ENCODE assay signal across 12 cellular contexts in the genomic region with DNA sequence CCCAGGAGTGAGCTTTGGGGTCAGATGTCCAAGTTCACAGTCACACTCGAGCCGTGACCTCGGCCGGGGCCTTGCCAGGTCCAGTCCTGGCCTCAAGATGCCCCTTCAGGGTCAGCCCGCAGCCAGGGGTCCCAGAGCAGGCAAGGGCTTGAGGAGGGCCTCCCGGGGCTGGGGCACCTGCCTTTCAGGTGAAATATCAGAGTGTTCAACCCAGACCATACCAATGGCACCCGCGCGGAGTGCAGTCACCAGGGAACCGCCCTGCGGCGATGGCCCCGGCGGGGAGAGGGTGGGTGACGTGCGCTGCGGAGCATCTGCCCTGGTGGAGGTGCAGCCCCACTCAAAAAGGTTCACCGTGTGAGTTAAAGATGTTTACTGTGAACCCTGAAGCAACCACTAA. TPM values are rescaled to one million over a fixed set of nuclear protein-coding genes. Genes with fewer than 3 reads are reported as not detected.
DNase-seq lines count a peak whose midpoint lies in the region; ATAC-seq and TF ChIP-seq lines count a peak whose summit lies in the region.
"Had no signal": no experiment of that assay in that cellular context is flagged by ENCODE, and none has a peak within 500 bp of the region (broad histone marks: within the 10 kb centered on the region; RNA-seq: fewer than 3 reads in every experiment).

No MANE protein-coding gene starts in this region.

- H3K27me3 ChIP-seq in HCT116 (ENCODE audit: insufficient read depth, low read length), result no peaks in the 10 kb centered on the region
- peaks cover 0 to 21% (median 11%) of the 10 kb centered on the region in 3 donors for H3K27me3 ChIP-seq in gastrocnemius medialis
- no peaks in the 10 kb centered on the region for H3K27me3 ChIP-seq in effector memory CD4-positive, alpha-beta T cell (replicated peaks; ENCODE audit: control insufficient read depth, insufficient read depth, low read length, poor library complexity, severe bottlenecking)
- H3K27me3 ChIP-seq in ascending aorta, result no peaks in the 10 kb centered on the region

- DNase-seq in HCT116 (ENCODE audit: low read depth, low spot score) (no peak), SK-N-MC (ENCODE audit: low read depth, low spot score) (no peak), glutamatergic neuron (no peak), gastrocnemius medialis (no peak), NCI-H524 treated with DMSO at 0.1 percent for 48 hours (lab: John Stamatoyannopoulos, UW) (no peak), ascending aorta (ENCODE audit: low spot score in 2 of 2) (no peak)
- DNase-seq in effector memory CD4-positive, alpha-beta T cell, result no peak
- DNase-seq: activated CD4-positive, alpha-beta T cell treated with anti-CD3 and anti-CD28 coated beads, Interleukin-2, amount 50 U/mL, for 1 hour had no signal

- TF ChIP-seq RAD21 in HCT116 (IDR thresholded peaks at IDR 0.05; ENCODE audit: low read depth), result no peak

- H3K36me3 Mint-ChIP-seq in glutamatergic neuron (ENCODE audit: unreplicated experiment), result peaks cover 6% of the 10 kb centered on the region

- H3K4me1 ChIP-seq in HCT116 (ENCODE audit: control insufficient read depth in 1 of 2, insufficient read depth in 2 of 2, low read length in 2 of 2), result peaks cover 8 to 23% of the 10 kb centered on the region in 2 experiments
- peaks cover 0 to 6% of the 10 kb centered on the region in 2 donors for H3K4me1 ChIP-seq in gastrocnemius medialis
- peaks cover 7% of the 10 kb centered on the region for H3K4me1 ChIP-seq in effector memory CD4-positive, alpha-beta T cell (ENCODE audit: control insufficient read depth, insufficient read depth, low read length, poor library complexity, severe bottlenecking)
- no peaks in the 10 kb centered on the region for H3K4me1 ChIP-seq in ascending aorta

- TF ChIP-seq POLR2A in HCT116 (IDR thresholded peaks at IDR 0.05; ENCODE audit: borderline replicate concordance, extremely low read depth, insufficient read depth, insufficient read length) (no peak), gastrocnemius medialis (IDR thresholded peaks at IDR 0.05) (no peak)

- intact Hi-C loops in HCT116 (cut with micrococcal nuclease), result no loop called here
- intact Hi-C loops in gastrocnemius medialis (cut with DNase I; ENCODE audit: low total_unique reads), result no loop called here
- intact Hi-C loops in ascending aorta (cut with DNase I), result no loop called here

- POLR2A ChIA-PET in HCT116 (lab: Charles Lee), result no interaction called here

- no peaks in the 10 kb centered on the region for H4K20me1 ChIP-seq in HCT116 (ENCODE audit: insufficient read depth)

- H3K27ac Mint-ChIP-seq in glutamatergic neuron (ENCODE audit: unreplicated experiment), result peak overlapping the region; percentile 5
- H3K27ac Mint-ChIP-seq: activated T-helper 17 cell treated with anti-CD3 and anti-CD28 coated beads, Interleukin-2, amount 50 U/mL, for 72 hours; T-helper 2 cell treated with Interferon-gamma antibody and Interleukin-4, amounts not matched to agents 5 μg/mL and 100 μg/mL, for 36 hours had no signal

- H3K9me2 ChIP-seq in HCT116 (ENCODE audit: insufficient read depth), result no peaks in the 10 kb centered on the region

- peaks cover 8% of the 10 kb centered on the region for H3K4me1 Mint-ChIP-seq in glutamatergic neuron (ENCODE audit: low read depth, unreplicated experiment)

- peaks cover 15% of the 10 kb centered on the region for H3K9me3 Mint-ChIP-seq in glutamatergic neuron (ENCODE audit: unreplicated experiment)
- H3K9me3 Mint-ChIP-seq: activated T-helper 17 cell treated with anti-CD3 and anti-CD28 coated beads, Interleukin-2, amount 50 U/mL, for 72 hours; T-helper 2 cell treated with Interferon-gamma antibody and Interleukin-4, amounts not matched to agents 5 μg/mL and 100 μg/mL, for 36 hours had no signal

- H3K27ac ChIP-seq in HCT116 (ENCODE audit: low read depth, low read length) (peak overlapping the region; percentile 21; the same call in 1 of the 2 replicates), SK-N-MC (no peak overlapping the region), gastrocnemius medialis (no peak overlapping the region), ascending aorta (no peak overlapping the region)
- no peak overlapping the region for H3K27ac ChIP-seq in effector memory CD4-positive, alpha-beta T cell (ENCODE audit: insufficient read depth, low read length, poor library complexity, severe bottlenecking)

- H3K27me3 Mint-ChIP-seq in glutamatergic neuron (ENCODE audit: unreplicated experiment), result peaks cover 20% of the 10 kb centered on the region

- peak overlapping the region; percentile 17 for H3K4me3 Mint-ChIP-seq in glutamatergic neuron (ENCODE audit: unreplicated experiment)
- H3K4me3 Mint-ChIP-seq: activated T-helper 17 cell treated with anti-CD3 and anti-CD28 coated beads, Interleukin-2, amount 50 U/mL, for 72 hours; T-helper 2 cell treated with Interferon-gamma antibody and Interleukin-4, amounts not matched to agents 5 μg/mL and 100 μg/mL, for 36 hours had no signal

- no TSS peak for BruUV-seq in HCT116 (replicated peaks; lab: Mats Ljungman, UMichigan)

- no peak for TF ChIP-seq CTCF in HCT116 (IDR thresholded peaks at IDR 0.05 in 2 of 3, conservative IDR thresholded peaks at IDR 0.05 in 1 of 3; ENCODE audit: borderline replicate concordance in 1 of 3, insufficient read depth in 1 of 3, low read depth in 2 of 3, low read length in 2 of 3)
- TF ChIP-seq CTCF in glutamatergic neuron (IDR thresholded peaks at IDR 0.05; ENCODE audit: partially characterized antibody, unreplicated experiment), result no peak
- no peak for TF ChIP-seq CTCF in gastrocnemius medialis (IDR thresholded peaks at IDR 0.05 in 4 of 5, conservative IDR thresholded peaks at IDR 0.05 in 1 of 5)
- no peak for TF ChIP-seq CTCF in ascending aorta (IDR thresholded peaks at IDR 0.05)

- in situ Hi-C loops in gastrocnemius medialis (cut with MboI; ENCODE audit: low sequenced_read_pairs in 4 of 4), result no loop called here

- RAD21 ChIA-PET in HCT116 (lab: Charles Lee; ENCODE audit: low non-redundant PET in 1 of 2, low total read pairs in 2 of 2, uncharacterized antibody in 2 of 2, unreplicated experiment in 2 of 2), result no interaction called here

- peak overlapping the region; percentile 72 for H2AFZ ChIP-seq in HCT116 (ENCODE audit: low read depth, low read length, poor library complexity, severe bottlenecking)

- H3K4me3 ChIP-seq in HCT116 (replicated peaks in 1 of 2; ENCODE audit: low read depth in 1 of 2, low read length in 2 of 2), result peak overlapping the region; percentile 22 to 49
- peak overlapping the region; percentile 58 for H3K4me3 ChIP-seq in SK-N-MC
- peak overlapping the region; percentile 3 to 35 (median 18) for H3K4me3 ChIP-seq in gastrocnemius medialis
- H3K4me3 ChIP-seq in effector memory CD4-positive, alpha-beta T cell (ENCODE audit: insufficient read depth, low read depth, low read length, poor library complexity, severe bottlenecking), result no peak overlapping the region
- peak overlapping the region in 1 of 2 donors; percentile 22 for H3K4me3 ChIP-seq in ascending aorta

- H3K9ac ChIP-seq in HCT116 (ENCODE audit: low read length), result 0 out of 2 replicates have a peak overlapping the region, but pooled peaks have one; percentile 23
- no peak overlapping the region for H3K9ac ChIP-seq in SK-N-MC (ENCODE audit: insufficient read length)

- H3K4me2 ChIP-seq in HCT116 (ENCODE audit: low read length), result peak overlapping the region; percentile 82

- no peaks in the 10 kb centered on the region for H3K9me3 ChIP-seq in HCT116 (ENCODE audit: control insufficient read depth in 1 of 2, insufficient read depth in 1 of 2, low read depth in 1 of 2, low read length in 2 of 2)
- H3K9me3 ChIP-seq in SK-N-MC (ENCODE audit: low read depth, low read length), result no peaks in the 10 kb centered on the region
- H3K9me3 ChIP-seq in gastrocnemius medialis, result no peaks in the 10 kb centered on the region
- no peaks in the 10 kb centered on the region for H3K9me3 ChIP-seq in effector memory CD4-positive, alpha-beta T cell (ENCODE audit: control insufficient read depth, low read length)
- H3K9me3 ChIP-seq in ascending aorta, result no peaks in the 10 kb centered on the region

- no peaks in the 10 kb centered on the region for H3K79me2 ChIP-seq in HCT116 (ENCODE audit: insufficient read depth, low read length)

- ATAC-seq in HCT116 (peak; percentile 9), gastrocnemius medialis (peak in 1 of 2 donors; percentile 10)

- no peaks in the 10 kb centered on the region for H3K36me3 ChIP-seq in HCT116 (ENCODE audit: control insufficient read depth in 1 of 2, insufficient read depth in 2 of 2, low read length in 2 of 2)
- no peaks in the 10 kb centered on the region for H3K36me3 ChIP-seq in SK-N-MC (ENCODE audit: insufficient read depth, low read length)
- H3K36me3 ChIP-seq in gastrocnemius medialis, result no peaks in the 10 kb centered on the region
- no peaks in the 10 kb centered on the region for H3K36me3 ChIP-seq in effector memory CD4-positive, alpha-beta T cell (ENCODE audit: control insufficient read depth, insufficient read depth, low read length)
- no peaks in the 10 kb centered on the region for H3K36me3 ChIP-seq in ascending aorta

- CTCF ChIA-PET in HCT116 (lab: Charles Lee), result no interaction called here

TF ChIP-seq in HCT116, 20 proteins besides CTCF, POLR2A, EP300 and RAD21 (continues in another document):
- TF ChIP-seq FOSL1 (IDR thresholded peaks at IDR 0.05; ENCODE audit: low read depth), result no peak
- no peak for TF ChIP-seq ELF1 (IDR thresholded peaks at IDR 0.05; ENCODE audit: borderline replicate concordance, low read depth)
- no peak for TF ChIP-seq EZH2 (IDR thresholded peaks at IDR 0.05)

RNA-seq across cellular contexts. Expression of a gene that starts 16.9 kb away (rescaled TPM):
- total RNA-seq in HCT116 (2021; ENCODE audit: unreplicated experiment) (not detected), glutamatergic neuron (ENCODE audit: unreplicated experiment) (not detected), gastrocnemius medialis (under 1 TPM in 1 of 4 donors, not detected in 3; 0.83 TPM), ascending aorta (not detected)
- not detected in 2 replicates for polyA plus RNA-seq in HCT116 (2012)
- total RNA-seq: activated T-helper 17 cell treated with anti-CD3 and anti-CD28 coated beads, Interleukin-2, amount 50 U/mL, for 72 hours; epithelial cell of proximal tubule had no signal

RNA-seq across cellular contexts. Expression of a gene that starts 25.1 kb away (rescaled TPM):
- not detected for total RNA-seq in HCT116 (2021; ENCODE audit: unreplicated experiment)
- polyA plus RNA-seq in HCT116 (2012), result 0.10 TPM in 1 of 2 replicates, not detected in the other
- total RNA-seq in glutamatergic neuron (ENCODE audit: unreplicated experiment), result 4.1 TPM
- not detected for total RNA-seq in gastrocnemius medialis
- total RNA-seq in ascending aorta, result not detected
- total RNA-seq: activated T-helper 17 cell treated with anti-CD3 and anti-CD28 coated beads, Interleukin-2, amount 50 U/mL, for 72 hours; epithelial cell of proximal tubule; subcutaneous adipose tissue had no signal
